20 cellular contexts compared by ENCODE assay signal in the genomic region with DNA sequence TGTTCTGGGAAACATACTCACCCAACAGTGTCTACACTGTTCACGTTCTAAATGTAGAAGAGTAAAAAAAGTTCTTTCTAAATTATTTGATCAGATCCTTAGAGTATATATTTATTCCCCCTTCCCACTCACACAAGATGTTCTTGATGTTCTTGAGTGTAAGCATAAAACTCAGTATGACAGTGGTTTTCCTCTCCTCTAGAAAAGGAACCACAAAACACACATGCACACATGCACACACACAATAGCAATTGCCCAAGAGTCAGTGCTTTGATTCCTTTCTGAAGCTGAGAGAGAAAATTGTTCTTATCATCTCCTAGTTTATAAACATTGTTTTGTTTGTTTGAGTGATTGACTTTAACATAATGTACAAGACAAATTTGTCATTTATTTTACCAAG.
DNase-seq lines count a peak whose midpoint lies in the region; ATAC-seq, FAIRE-seq and TF ChIP-seq lines count a peak whose summit lies in the region.
"Had no signal": no experiment of that assay in that cellular context is flagged by ENCODE, and none has a peak within 500 bp of the region (broad histone marks: within the 10 kb centered on the region; RNA-seq: fewer than 3 reads in every experiment).

No MANE protein-coding gene starts in this region.

- H3K27me3 ChIP-seq in KMS-11 (ENCODE audit: insufficient read depth, low read depth) (no peaks in the 10 kb centered on the region), osteoblast (ENCODE audit: insufficient read depth, low read length) (no peaks in the 10 kb centered on the region)
- H3K27me3 ChIP-seq: adrenal gland, right atrium auricular region, upper lobe of left lung had no signal

- TF ChIP-seq EP300 in A549 (IDR thresholded peaks at IDR 0.05), result no peak

- TF ChIP-seq RAD21 in A549 (conservative IDR thresholded peaks at IDR 0.05 in 1 of 2, IDR thresholded peaks at IDR 0.05 in 1 of 2), result no peak

- no peak for TF ChIP-seq POLR2A in A549 (IDR thresholded peaks at IDR 0.05; ENCODE audit: low read length)

- H3K4me1 ChIP-seq in A549 (peaks cover 90% of the 10 kb centered on the region), KMS-11 (ENCODE audit: low read depth, poor library complexity, severe bottlenecking) (peaks cover 59% of the 10 kb centered on the region), osteoblast (ENCODE audit: insufficient read depth, low read length) (peaks cover 61% of the 10 kb centered on the region)

- no peaks in the 10 kb centered on the region for H3K79me2 ChIP-seq in KMS-11 (ENCODE audit: insufficient read depth, low read depth)
- H3K79me2 ChIP-seq in osteoblast (ENCODE audit: insufficient read depth, low read length), result no peaks in the 10 kb centered on the region

- H3K9me3 ChIP-seq in A549 (no peaks in the 10 kb centered on the region), osteoblast (ENCODE audit: low read depth, low read length) (no peaks in the 10 kb centered on the region)
- H3K9me3 ChIP-seq: adrenal gland, right atrium auricular region, upper lobe of left lung had no signal

- no peak overlapping the region for H3K9ac ChIP-seq in KMS-11

- H3K36me3 ChIP-seq in KMS-11 (ENCODE audit: insufficient read depth) (no peaks in the 10 kb centered on the region), osteoblast (ENCODE audit: insufficient read depth, low read length) (no peaks in the 10 kb centered on the region)
- H3K36me3 ChIP-seq: adrenal gland, right atrium auricular region, upper lobe of left lung had no signal

- CTCF ChIA-PET in A549 (lab: Yijun Ruan, JAX), result interaction anchor here (0.8 to 10.8 kb wide), 7 partner anchors 9 to 215 kb away, joined by 3 to 87 read pairs (median 4); a partner anchor contains a TSS

- POLR2A ChIA-PET in A549 (lab: Yijun Ruan, JAX), result interaction anchor here (0.7 to 1.7 kb wide), 4 partner anchors 66 to 130 kb away, joined by 3 to 15 read pairs (median 6); a partner anchor contains a TSS

- DNase-seq in A549 (ENCODE audit: low read depth in 1 of 2, low spot score in 1 of 2), result no peak
- no peak for DNase-seq in epithelial cell of esophagus (ENCODE audit: low read depth)
- no peak for DNase-seq in osteoblast (ENCODE audit: insufficient read length, low spot score, missing footprints)
- no peak for DNase-seq in NCI-H2227 treated with DMSO at 0.1 percent for 48 hours (lab: John Stamatoyannopoulos, UW)
- DNase-seq in NCI-H526 treated with DMSO at 0.1 percent for 48 hours (lab: John Stamatoyannopoulos, UW), result no peak
- DNase-seq in activated CD4-positive, CD25-positive, alpha-beta regulatory T cell treated with anti-CD3 and anti-CD28 coated beads, Interleukin-2, amount 50 U/mL, for 72 hours, result no peak
- DNase-seq in CD1c-positive myeloid dendritic cell (ENCODE audit: extremely low spot score), result no peak
- DNase-seq: COR-L47; effector CD8-positive, alpha-beta T cell; H9; hypothalamus; NCI-H187 treated with DMSO at 0.1 percent for 48 hours; NCI-H510A; stimulated activated naive CD4-positive, alpha-beta T cell treated with Interleukin-2 at 50 U/mL for 16 hours; T-helper 17 cell; upper lobe of left lung had no signal

- H3K4me2 ChIP-seq in A549 (peak overlapping the region; percentile 84), KMS-11 (peak overlapping the region; percentile 99), osteoblast (ENCODE audit: insufficient read depth, low read length) (peak overlapping the region; percentile 27)

- H4K20me1 ChIP-seq in KMS-11 (ENCODE audit: insufficient read depth) (no peaks in the 10 kb centered on the region), osteoblast (ENCODE audit: insufficient read depth, low read length) (no peaks in the 10 kb centered on the region)

- no peak for ATAC-seq in A549
- ATAC-seq: T-helper 17 cell had no signal

- peak overlapping the region; percentile 76 to 90 for H3K27ac ChIP-seq in A549
- no peak overlapping the region for H3K27ac ChIP-seq in KMS-11
- peak overlapping the region; percentile 84 for H3K27ac ChIP-seq in osteoblast (ENCODE audit: low read depth, low read length)
- H3K27ac ChIP-seq: HL-60, upper lobe of left lung had no signal

- H3K4me3 ChIP-seq in A549 (no peak overlapping the region), KMS-11 (IDR thresholded peaks at IDR 0.05; ENCODE audit: insufficient read depth, low read depth, low read length) (no peak overlapping the region), epithelial cell of esophagus (ENCODE audit: low read length) (peak overlapping the region; percentile 3), osteoblast (ENCODE audit: insufficient read depth, low read length) (no peak overlapping the region)
- H3K4me3 ChIP-seq: adrenal gland, right atrium auricular region, upper lobe of left lung had no signal

- H2AFZ ChIP-seq in KMS-11 (ENCODE audit: low read depth), result no peak overlapping the region
- H2AFZ ChIP-seq in osteoblast (ENCODE audit: low read length), result no peak overlapping the region

- WGBS in A549 (ENCODE audit: missing lambda C conversion rate), result 50% methylated on average over 1 of the region's 1 CpG

- TF ChIP-seq CTCF in A549 (IDR thresholded peaks at IDR 0.05) (no peak), KMS-11 (conservative IDR thresholded peaks at IDR 0.05; ENCODE audit: low read depth, low read length) (no peak), epithelial cell of esophagus (IDR thresholded peaks at IDR 0.05; ENCODE audit: insufficient read depth, low read depth, low read length, missing control alignments) (no peak), osteoblast (IDR thresholded peaks at IDR 0.05; ENCODE audit: extremely low read depth, low read depth, low read length) (no peak)

- FAIRE-seq in A549 (lab: Jason Lieb, UNC), result no peak

TF ChIP-seq in A549, 52 proteins besides CTCF, POLR2A, EP300 and RAD21:
- TF ChIP-seq FOSB (CRISPR knock-in tag; IDR thresholded peaks at IDR 0.05) (no peak), PHF8 (IDR thresholded peaks at IDR 0.05; ENCODE audit: borderline replicate concordance, low read depth) (no peak), HOXB13 (CRISPR knock-in tag; IDR thresholded peaks at IDR 0.05; ENCODE audit: low read depth) (no peak)
TF ChIP-seq in A549: peak in this region for 0.

Comparison
In these comparisons a context has a peak if more than half of its experiments do, and no peak if none do; other contexts are left out.
1. H3K4me2 ChIP-seq: peak in every context shown above with its lines; median percentile 99 in KMS-11; 84 in A549; 27 in osteoblast.